In the genomic region with DNA sequence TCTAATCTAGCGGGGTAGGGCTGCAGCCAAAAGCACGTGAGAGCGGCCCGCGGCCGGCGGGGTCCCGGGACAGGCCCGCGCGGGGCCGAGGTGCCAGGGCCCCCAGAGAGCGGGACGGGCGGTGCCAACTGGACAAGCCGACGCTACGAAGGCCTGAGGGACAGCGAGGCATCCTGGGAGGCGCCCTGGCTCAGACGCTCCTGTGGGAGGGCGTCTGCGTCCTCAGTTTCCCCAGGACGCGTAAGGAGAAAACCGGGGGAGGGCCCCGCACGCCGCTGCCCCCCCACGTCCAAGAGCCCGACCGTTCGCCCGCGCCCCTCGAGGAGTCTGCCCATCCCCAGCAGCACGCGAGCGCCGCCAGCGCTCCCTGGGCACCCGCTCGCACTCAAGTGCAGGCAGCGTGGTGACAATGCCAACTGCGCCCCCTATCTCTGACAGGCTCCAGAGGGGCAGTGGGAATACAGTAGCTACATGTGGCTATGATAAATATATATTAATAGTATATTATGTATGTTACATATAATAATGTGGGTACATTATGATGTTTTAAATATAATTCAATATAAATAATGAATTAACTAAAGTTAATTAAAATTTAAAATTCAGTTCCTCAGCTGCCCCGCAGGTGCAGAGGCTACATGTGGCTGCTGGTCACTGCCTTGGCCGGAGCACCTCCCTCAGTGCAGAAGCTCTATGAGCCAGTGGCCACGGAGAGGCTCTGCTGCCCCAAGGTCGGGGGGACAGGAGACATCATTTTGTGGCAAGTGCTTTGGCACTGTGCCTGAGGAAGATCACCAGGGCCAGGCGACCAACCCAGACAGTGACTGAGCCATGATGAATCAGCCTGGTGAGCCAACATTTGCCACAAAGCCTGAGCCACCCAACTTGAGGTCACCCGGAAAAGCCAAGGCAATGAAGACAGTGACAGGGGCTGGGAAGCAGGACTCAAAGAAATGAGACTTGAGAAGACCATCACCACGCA, we compare ENCODE assay signal across 9 cellular contexts. TPM values are rescaled to one million over a fixed set of nuclear protein-coding genes. Genes with fewer than 3 reads are reported as not detected.
DNase-seq lines count a peak whose midpoint lies in the region; ATAC-seq, FAIRE-seq and TF ChIP-seq lines count a peak whose summit lies in the region.
"Had no signal": no experiment of that assay in that cellular context is flagged by ENCODE, and none has a peak within 500 bp of the region (broad histone marks: within the 10 kb centered on the region; RNA-seq: fewer than 3 reads in every experiment).

No MANE protein-coding gene starts in this region.

- H3K4me1 Mint-ChIP-seq in brain: peaks cover 8% of the 10 kb centered on the region
- peaks cover 7 to 9% of the 10 kb centered on the region in 2 donors for H3K4me1 Mint-ChIP-seq in immature natural killer cell

- H3K36me3 Mint-ChIP-seq in brain: no peaks in the 10 kb centered on the region
- peaks cover 6 to 26% (median 8%) of the 10 kb centered on the region in 3 donors for H3K36me3 Mint-ChIP-seq in immature natural killer cell

- no peak for FAIRE-seq in GM19239 (lab: Jason Lieb, UNC)
- FAIRE-seq: K562 had no signal

- peaks cover 8 to 15% (median 14%) of the 10 kb centered on the region in 5 experiments for H3K9me3 Mint-ChIP-seq in brain
- H3K9me3 Mint-ChIP-seq in immature natural killer cell: peaks cover 3 to 10% (median 6%) of the 10 kb centered on the region in 6 donors

- TF ChIP-seq CTCF in brain (conservative IDR thresholded peaks at IDR 0.05): peak; percentile 51 to 67

- H3K4me3 Mint-ChIP-seq in brain (no peak overlapping the region), immature natural killer cell (no peak overlapping the region)

- H3K27me3 Mint-ChIP-seq in brain: peaks cover 3% of the 10 kb centered on the region
- H3K27me3 Mint-ChIP-seq in immature natural killer cell (ENCODE audit: low read depth in 3 of 3): peaks cover 4 to 15% (median 10%) of the 10 kb centered on the region in 3 donors

- DNase-seq in DMS79 treated with DMSO at 0.1 percent for 48 hours (lab: John Stamatoyannopoulos, UW) (peak; percentile 69), NCI-H82 (lab: John Stamatoyannopoulos, UW) (peak; percentile 88), immature natural killer cell (peak; percentile 26 to 45 (median 45)), NCI-H2171 (lab: John Stamatoyannopoulos, UW) (no peak), GM19239 (ENCODE audit: insufficient read length, low spot score) (no peak)
- DNase-seq in stimulated activated CD4-positive, alpha-beta T cell treated with anti-CD3 and anti-CD28 coated beads, Interleukin-15, amount 100 ng/mL, for 24 hours: peak; percentile 72

- H3K27ac Mint-ChIP-seq in brain (no peak overlapping the region), immature natural killer cell (no peak overlapping the region)

- ATAC-seq in HG03039 (IDR thresholded peaks at IDR 0.05; ENCODE audit: unreplicated experiment): no peak
- ATAC-seq: K562 had no signal

RNA-seq across cellular contexts. Expression of a gene that starts 5.5 kb away (rescaled TPM):
- 5.2 TPM for polyA plus RNA-seq in brain (ENCODE audit: insufficient read depth, low read depth, low replicate concordance)
- 1 to 10 TPM in 2 of 3 donors, not detected in 1; 1.3 to 3.4 TPM for polyA plus RNA-seq in immature natural killer cell

RNA-seq across cellular contexts. Expression of a gene that starts 20.5 kb away (rescaled TPM):
- 10.5 TPM for polyA plus RNA-seq in brain (ENCODE audit: insufficient read depth, low read depth, low replicate concordance)
- under 1 TPM in 1 of 3 donors, not detected in 2; 0.40 TPM for polyA plus RNA-seq in immature natural killer cell

RNA-seq across cellular contexts. Expression of a gene that starts 49.8 kb away (rescaled TPM):
- polyA plus RNA-seq in brain (ENCODE audit: insufficient read depth, low read depth, low replicate concordance) (15.5 TPM), immature natural killer cell (not detected)
- polyA plus RNA-seq: K562 had no signal

Comparison
In these comparisons a context has a peak if more than half of its experiments do, and no peak if none do; other contexts are left out.
1. DNase-seq: peak in DMS79 treated with DMSO at 0.1 percent for 48 hours (single experiment), NCI-H82 (single experiment), immature natural killer cell (3 of 3) and stimulated activated CD4-positive, alpha-beta T cell treated with anti-CD3 and anti-CD28 coated beads, Interleukin-15, amount 100 ng/mL, for 24 hours (single experiment); none in NCI-H2171 (single experiment) and GM19239 (single experiment).
2. RNA of a gene that starts 49.8 kb away (polyA plus RNA-seq): 15.5 TPM in brain (single experiment); not detected in immature natural killer cell; every median in the first group is over 10 times any median in the second.